ENCODE assay signal across 18 cellular contexts in the genomic region with DNA sequence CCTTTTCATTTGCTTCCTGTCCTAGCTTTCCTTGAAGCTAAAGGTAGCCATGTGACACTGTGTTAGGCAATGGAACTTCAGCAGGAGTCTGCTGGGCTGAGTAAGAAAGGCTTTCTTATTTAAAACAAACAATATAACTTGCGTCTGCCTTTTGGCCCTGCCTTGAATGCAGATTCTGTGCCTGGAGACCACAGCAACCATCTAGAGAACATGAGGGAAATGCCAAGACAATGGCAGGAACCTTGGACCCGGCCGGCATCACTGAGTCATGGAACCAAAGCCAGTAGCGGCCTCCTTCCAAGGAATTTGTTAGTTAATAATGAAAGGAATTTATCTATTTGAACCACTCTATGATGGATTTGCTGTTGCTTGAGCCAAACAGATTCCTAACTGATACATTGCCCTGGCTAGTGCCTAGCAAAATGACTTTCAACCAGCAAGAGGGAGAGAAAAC.
DNase-seq lines count a peak whose midpoint lies in the region; ATAC-seq and TF ChIP-seq lines count a peak whose summit lies in the region.
"Had no signal": no experiment of that assay in that cellular context is flagged by ENCODE, and none has a peak within 500 bp of the region (broad histone marks: within the 10 kb centered on the region; RNA-seq: fewer than 3 reads in every experiment).

No MANE protein-coding gene starts in this region.

- DNase-seq in left cardiac atrium, result peak; percentile 26
- no peak for DNase-seq in left ventricle myocardium superior
- peak; percentile 54 for DNase-seq in dermis blood vessel endothelial cell
- no peak for DNase-seq in mesendoderm
- DNase-seq in uterus, result peak; percentile 20 to 27
- DNase-seq in UCSD-AML1 (lab: John Stamatoyannopoulos, UW; ENCODE audit: unreplicated experiment), result no peak
- DNase-seq in OCI-M2 (lab: John Stamatoyannopoulos, UW; ENCODE audit: unreplicated experiment), result no peak
- DNase-seq: 8988T; activated B cell treated with CpG ODN at 0.5 μM for 24 hours; activated T-cell treated with anti-CD3 and anti-CD28 coated beads, Interleukin-2, amount 50 U/mL, for 24 hours; DMS79; NCI-H69; pancreas; stimulated activated CD4-positive, alpha-beta T cell treated with anti-CD3 and anti-CD28 coated beads, Interleukin-2, amount 100 ng/mL, for 48 hours; stimulated activated naive CD4-positive, alpha-beta T cell treated with Interleukin-2 at 50 U/mL for 16 hours had no signal

- H2AK5ac ChIP-seq in mesendoderm (ENCODE audit: low read length), result no peak overlapping the region

- TF ChIP-seq POLR2A in uterus (IDR thresholded peaks at IDR 0.05), result no peak

- peak overlapping the region; percentile 6 for H2BK120ac ChIP-seq in mesendoderm (ENCODE audit: low read depth, low read length)

- H4K5ac ChIP-seq in mesendoderm (ENCODE audit: low read length), result no peak overlapping the region

- H3K36me3 ChIP-seq in mesendoderm (ENCODE audit: control insufficient read depth, insufficient read depth, low read length), result no peaks in the 10 kb centered on the region
- H3K36me3 ChIP-seq in uterus, result no peaks in the 10 kb centered on the region
- H3K36me3 ChIP-seq: breast epithelium, pancreas had no signal

- H3K27ac ChIP-seq in mesendoderm (ENCODE audit: low read depth, low read length) (no peak overlapping the region), uterus (peak overlapping the region in 1 of 2 donors; percentile 71)
- H3K27ac ChIP-seq: breast epithelium, pancreas had no signal

- H3K27me3 ChIP-seq in mesendoderm (ENCODE audit: insufficient read depth, low read length, poor library complexity) (no peaks in the 10 kb centered on the region), uterus (no peaks in the 10 kb centered on the region)
- H3K27me3 ChIP-seq: breast epithelium, pancreas had no signal

- H3K79me2 ChIP-seq in mesendoderm (ENCODE audit: control insufficient read depth, insufficient read depth, low read length), result no peaks in the 10 kb centered on the region

- no peak overlapping the region for H3K4ac ChIP-seq in mesendoderm (ENCODE audit: low read depth, low read length)

- no peak overlapping the region for H3K4me3 ChIP-seq in mesendoderm (ENCODE audit: low read length)
- no peak overlapping the region for H3K4me3 ChIP-seq in uterus
- H3K4me3 ChIP-seq: breast epithelium, pancreas had no signal

- ATAC-seq in left cardiac atrium (no peak), left ventricle myocardium superior (no peak), HG02885 (IDR thresholded peaks at IDR 0.05; ENCODE audit: poor library complexity, unreplicated experiment) (no peak)
- ATAC-seq: left colon had no signal

- TF ChIP-seq CTCF in uterus (IDR thresholded peaks at IDR 0.05), result no peak

- intact Hi-C loops in left cardiac atrium (cut with DNase I), result no loop called here
- intact Hi-C loops in left ventricle myocardium superior (cut with micrococcal nuclease), result no loop called here
- intact Hi-C loops in uterus (cut with DNase I; ENCODE audit: low total_unique reads), result no loop called here

- H4K8ac ChIP-seq in mesendoderm (ENCODE audit: low read depth, low read length), result no peak overlapping the region

- H2BK15ac ChIP-seq in mesendoderm (replicated peaks; ENCODE audit: low read depth), result peak overlapping the region; percentile 8

- H2BK5ac ChIP-seq in mesendoderm (ENCODE audit: low read length), result no peak overlapping the region

- H3K18ac ChIP-seq in mesendoderm (ENCODE audit: low read length), result peak overlapping the region; percentile 56

- no peak overlapping the region for H3K23ac ChIP-seq in mesendoderm (ENCODE audit: low read length)

- no CpG with 5 or more reads among the region's 4 CpGs for WGBS in mesendoderm (ENCODE audit: extremely low coverage, insufficient coverage, low lambda C conversion rate)

- H3K79me1 ChIP-seq in mesendoderm (ENCODE audit: low read length), result no peaks in the 10 kb centered on the region

- H3K9me3 ChIP-seq in uterus, result no peaks in the 10 kb centered on the region
- H3K9me3 ChIP-seq: breast epithelium, pancreas had no signal

- no peak overlapping the region for H3K56ac ChIP-seq in mesendoderm (ENCODE audit: low read length)

- no peak overlapping the region for H3K9ac ChIP-seq in mesendoderm (ENCODE audit: low read length)

- no peak overlapping the region for H3K4me2 ChIP-seq in mesendoderm (ENCODE audit: low read length)

- no peaks in the 10 kb centered on the region for H3K4me1 ChIP-seq in mesendoderm (ENCODE audit: control insufficient read depth, low read depth, low read length)
- no peaks in the 10 kb centered on the region for H3K4me1 ChIP-seq in uterus
- H3K4me1 ChIP-seq: breast epithelium, pancreas had no signal

Comparison
In these comparisons a context has a peak if more than half of its experiments do, and no peak if none do; other contexts are left out.
1. DNase-seq: peak in left cardiac atrium (single experiment), dermis blood vessel endothelial cell (single experiment) and uterus (2 of 2); none in left ventricle myocardium superior (single experiment), mesendoderm (single experiment), UCSD-AML1 (single experiment) and OCI-M2 (single experiment).